In the genomic region with DNA sequence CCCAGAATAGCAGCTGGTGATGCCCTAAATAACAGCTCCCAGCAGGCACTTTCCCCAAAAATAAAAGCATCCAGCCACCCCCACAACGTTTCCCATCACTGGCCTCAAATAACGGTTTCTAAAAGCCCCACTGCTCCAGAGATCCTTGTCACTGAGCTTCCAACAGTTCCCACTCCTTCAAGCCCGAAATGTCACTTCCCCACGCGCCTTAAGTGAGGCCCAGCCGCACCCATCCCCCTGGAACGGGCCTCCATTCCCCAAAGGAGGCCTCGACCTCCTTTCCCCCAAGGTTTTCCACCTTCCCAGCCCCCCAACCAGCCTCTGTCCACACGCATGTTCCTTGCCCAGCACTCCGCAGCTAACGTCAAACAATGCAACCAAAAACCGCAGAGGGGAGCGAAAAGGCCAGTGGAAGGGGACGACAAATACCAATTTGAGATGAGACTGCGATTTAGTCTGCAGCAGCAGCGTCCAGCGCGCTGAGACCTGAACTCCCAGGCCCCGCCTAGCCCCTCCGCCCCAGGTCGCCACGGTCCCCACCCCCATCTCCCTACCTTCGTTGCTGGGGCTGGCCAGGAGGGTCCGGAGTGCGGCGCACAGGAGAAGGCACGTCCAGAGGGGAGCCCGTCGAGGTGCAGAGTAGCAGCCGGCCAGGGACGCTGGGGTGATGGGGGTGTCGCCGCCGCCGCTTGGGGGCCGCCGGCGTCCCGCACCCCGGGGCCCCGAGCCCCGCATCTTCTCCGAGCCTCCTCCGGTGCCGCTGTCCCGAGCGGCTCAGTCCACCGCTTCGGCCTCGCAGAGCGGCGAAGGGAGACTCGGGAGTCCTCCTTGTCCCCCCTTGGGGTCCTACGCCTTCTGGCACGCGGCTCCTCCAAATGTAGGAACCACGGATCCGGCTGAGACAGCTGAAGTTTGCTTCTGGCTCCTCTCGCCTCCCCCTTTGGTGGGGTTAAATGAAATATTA, we compare ENCODE assay signal across 9 cellular contexts. TPM values are rescaled to one million over a fixed set of nuclear protein-coding genes. Genes with fewer than 3 reads are reported as not detected.
DNase-seq lines count a peak whose midpoint lies in the region; FAIRE-seq and TF ChIP-seq lines count a peak whose summit lies in the region.
"Had no signal": no experiment of that assay in that cellular context is flagged by ENCODE, and none has a peak within 500 bp of the region (broad histone marks: within the 10 kb centered on the region; RNA-seq: fewer than 3 reads in every experiment).

No MANE protein-coding gene starts in this region.

- in situ Hi-C loops in transverse colon (cut with MboI; ENCODE audit: low pct_ligation_motif_present in 1 of 4, low pct_unique_long_range_greater_than_20kb in 1 of 4, low sequenced_read_pairs in 3 of 4): no loop called here

- H3K27me3 ChIP-seq in colonic mucosa (peaks cover 30% of the 10 kb centered on the region), transverse colon (peaks cover 77% of the 10 kb centered on the region)

- no peak for DNase-seq in T-helper 1 cell
- DNase-seq in colonic mucosa: no peak
- DNase-seq in medulla oblongata (ENCODE audit: extremely low spot score): peak; percentile 28
- DNase-seq in transverse colon: no peak
- DNase-seq in RCC 7860 (ENCODE audit: low spot score): no peak
- DNase-seq in NOMO-1 treated with dmso at 0.1 percent for 144 hours (lab: John Stamatoyannopoulos, UW; ENCODE audit: unreplicated experiment): no peak
- DNase-seq in activated T-helper 1 cell treated with anti-CD3 and anti-CD28 coated beads, Interleukin-12 subunit alpha, Interleukin-12 subunit beta, Interleukin-2, Interleukin-4 antibody, amounts not matched to agents 30 ng/mL and 10 ng/mL and 1 ng/mL, durations not matched to agents 14 hours and 24 hours and 36 hours (ENCODE audit: low spot score): no peak
- DNase-seq: activated naive CD4-positive, alpha-beta T cell treated with anti-CD3 and anti-CD28 coated beads, Interleukin-2, amount 50 U/mL, for 16 hours had no signal

- H3K27ac ChIP-seq in colonic mucosa: no peak overlapping the region
- no peak overlapping the region for H3K27ac ChIP-seq in transverse colon

- H3K4me1 ChIP-seq in colonic mucosa (no peaks in the 10 kb centered on the region), transverse colon (peaks cover 0 to 24% (median 14%) of the 10 kb centered on the region in 4 donors)

- no peaks in the 10 kb centered on the region for H3K36me3 Mint-ChIP-seq in T-helper 1 cell treated with Interleukin-12 subunit alpha and Interleukin-12 subunit beta and Interleukin-4 antibody, amounts not matched to agents 30 μg/mL and 1 μg/mL, for 36 hours (ENCODE audit: low read depth)
- H3K36me3 Mint-ChIP-seq in activated T-helper 1 cell treated with anti-CD3 and anti-CD28 coated beads, Interleukin-12 subunit alpha, Interleukin-12 subunit beta, Interleukin-2, Interleukin-4 antibody, amounts not matched to agents 30 ng/mL and 10 ng/mL and 1 ng/mL, durations not matched to agents 14 hours and 24 hours and 36 hours (ENCODE audit: low read depth): no peaks in the 10 kb centered on the region

- H3K27me3 Mint-ChIP-seq in T-helper 1 cell treated with Interleukin-12 subunit alpha and Interleukin-12 subunit beta and Interleukin-4 antibody, amounts not matched to agents 30 μg/mL and 1 μg/mL, for 36 hours (ENCODE audit: low read depth): peaks cover 55% of the 10 kb centered on the region
- H3K27me3 Mint-ChIP-seq in activated T-helper 1 cell treated with anti-CD3 and anti-CD28 coated beads, Interleukin-12 subunit alpha, Interleukin-12 subunit beta, Interleukin-2, Interleukin-4 antibody, amounts not matched to agents 30 ng/mL and 10 ng/mL and 1 ng/mL, durations not matched to agents 14 hours and 24 hours and 36 hours (ENCODE audit: insufficient read depth): peaks cover 48% of the 10 kb centered on the region

- no peak for TF ChIP-seq EP300 in transverse colon (IDR thresholded peaks at IDR 0.05; ENCODE audit: low read depth)

- FAIRE-seq in RCC 7860 (lab: Jason Lieb, UNC): no peak

- H3K4me1 Mint-ChIP-seq in T-helper 1 cell treated with Interleukin-12 subunit alpha and Interleukin-12 subunit beta and Interleukin-4 antibody, amounts not matched to agents 30 μg/mL and 1 μg/mL, for 36 hours (ENCODE audit: low read depth): peaks cover 6% of the 10 kb centered on the region
- peaks cover 4% of the 10 kb centered on the region for H3K4me1 Mint-ChIP-seq in activated T-helper 1 cell treated with anti-CD3 and anti-CD28 coated beads, Interleukin-12 subunit alpha, Interleukin-12 subunit beta, Interleukin-2, Interleukin-4 antibody, amounts not matched to agents 30 ng/mL and 10 ng/mL and 1 ng/mL, durations not matched to agents 14 hours and 24 hours and 36 hours (ENCODE audit: low read depth)

- WGBS in transverse colon (ENCODE audit: low coverage in 1 of 2), 2 donors: 10 to 19% methylated on average over 2 to 48 of the region's 59 CpGs

- H3K9me3 ChIP-seq in colonic mucosa: no peaks in the 10 kb centered on the region
- H3K9me3 ChIP-seq in transverse colon: no peaks in the 10 kb centered on the region

- H3K4me3 Mint-ChIP-seq in T-helper 1 cell treated with Interleukin-12 subunit alpha and Interleukin-12 subunit beta and Interleukin-4 antibody, amounts not matched to agents 30 μg/mL and 1 μg/mL, for 36 hours: no peak overlapping the region
- H3K4me3 Mint-ChIP-seq in activated T-helper 1 cell treated with anti-CD3 and anti-CD28 coated beads, Interleukin-12 subunit alpha, Interleukin-12 subunit beta, Interleukin-2, Interleukin-4 antibody, amounts not matched to agents 30 ng/mL and 10 ng/mL and 1 ng/mL, durations not matched to agents 14 hours and 24 hours and 36 hours: no peak overlapping the region

- intact Hi-C loops in colonic mucosa (cut with DNase I): no loop called here
- intact Hi-C loops in transverse colon (cut with DNase I; ENCODE audit: low total_unique reads): no loop called here
- intact Hi-C loops in activated T-helper 1 cell treated with anti-CD3 and anti-CD28 coated beads, Interleukin-12 subunit alpha, Interleukin-12 subunit beta, Interleukin-2, Interleukin-4 antibody, amounts not matched to agents 30 ng/mL and 10 ng/mL and 1 ng/mL, durations not matched to agents 14 hours and 24 hours and 36 hours (cut with micrococcal nuclease): no loop called here

- no peaks in the 10 kb centered on the region for H3K36me3 ChIP-seq in colonic mucosa
- H3K36me3 ChIP-seq in transverse colon: no peaks in the 10 kb centered on the region

- no peak for TF ChIP-seq POLR2A in transverse colon (IDR thresholded peaks at IDR 0.05)

- H3K4me3 ChIP-seq in colonic mucosa: peak overlapping the region; percentile 14
- peak overlapping the region in 3 of 4 donors; percentile 17 to 40 (median 18) for H3K4me3 ChIP-seq in transverse colon

- H3K9ac ChIP-seq in colonic mucosa (ENCODE audit: low read depth in 2 of 2, low read length in 2 of 2): no peak overlapping the region

- peaks cover 3% of the 10 kb centered on the region for H3K9me3 Mint-ChIP-seq in T-helper 1 cell treated with Interleukin-12 subunit alpha and Interleukin-12 subunit beta and Interleukin-4 antibody, amounts not matched to agents 30 μg/mL and 1 μg/mL, for 36 hours
- no peaks in the 10 kb centered on the region for H3K9me3 Mint-ChIP-seq in activated T-helper 1 cell treated with anti-CD3 and anti-CD28 coated beads, Interleukin-12 subunit alpha, Interleukin-12 subunit beta, Interleukin-2, Interleukin-4 antibody, amounts not matched to agents 30 ng/mL and 10 ng/mL and 1 ng/mL, durations not matched to agents 14 hours and 24 hours and 36 hours

- H3K27ac Mint-ChIP-seq in T-helper 1 cell treated with Interleukin-12 subunit alpha and Interleukin-12 subunit beta and Interleukin-4 antibody, amounts not matched to agents 30 μg/mL and 1 μg/mL, for 36 hours: peak overlapping the region; percentile 19
- no peak overlapping the region for H3K27ac Mint-ChIP-seq in activated T-helper 1 cell treated with anti-CD3 and anti-CD28 coated beads, Interleukin-12 subunit alpha, Interleukin-12 subunit beta, Interleukin-2, Interleukin-4 antibody, amounts not matched to agents 30 ng/mL and 10 ng/mL and 1 ng/mL, durations not matched to agents 14 hours and 24 hours and 36 hours

- TF ChIP-seq CTCF in colonic mucosa (IDR thresholded peaks at IDR 0.05): no peak
- TF ChIP-seq CTCF in transverse colon (IDR thresholded peaks at IDR 0.05): no peak

RNA-seq across cellular contexts. Expression of gene EPHA5, which starts 1.0 kb away (rescaled TPM):
- total RNA-seq in colonic mucosa: under 1 TPM; 0.07 to 0.13 TPM
- under 1 TPM in 3 of 4 donors, not detected in 1; 0.14 to 0.60 (median 0.32) TPM for total RNA-seq in transverse colon
- not detected in 2 replicates for total RNA-seq in activated T-helper 1 cell treated with anti-CD3 and anti-CD28 coated beads, Interleukin-12 subunit alpha, Interleukin-12 subunit beta, Interleukin-2, Interleukin-4 antibody, amounts not matched to agents 30 ng/mL and 10 ng/mL and 1 ng/mL, durations not matched to agents 14 hours and 24 hours and 36 hours
